ENCODE assay signal across 8 cellular contexts in genomic region chrX:3638280-3638873, GRCh38.
DNase-seq lines count a peak whose midpoint lies in the region; ATAC-seq and TF ChIP-seq lines count a peak whose summit lies in the region.

No MANE protein-coding gene starts in this region.

- no peaks in the 10 kb centered on the region for H3F3A ChIP-seq in GM23338 (replicated peaks; ENCODE audit: low read depth)

- no peaks in the 10 kb centered on the region for H4K20me1 ChIP-seq in GM23338 (replicated peaks; ENCODE audit: insufficient read depth)

- no peaks in the 10 kb centered on the region for H3K4me1 ChIP-seq in GM23338 (ENCODE audit: insufficient read depth)

- DNase-seq in DMS 273 (lab: John Stamatoyannopoulos, UW; ENCODE audit: unreplicated experiment) (peak; percentile 84), DMS 273 treated with DMSO at 0.1 percent for 48 hours (lab: John Stamatoyannopoulos, UW) (no peak), GM23338 (ENCODE audit: low spot score) (peak; percentile 58), NCI-H2227 treated with DMSO at 0.1 percent for 48 hours (lab: John Stamatoyannopoulos, UW) (peak; percentile 21), globus pallidus (ENCODE audit: low spot score) (peak; percentile 4), sciatic nerve (ENCODE audit: low spot score) (peak; percentile 71), cerebellar nuclear complex (lab: John Stamatoyannopoulos, UW) (no peak)
- DNase-seq in activated T-cell treated with anti-CD3 and anti-CD28 coated beads, Interleukin-2, amount 50 U/mL, for 72 hours: peak; percentile 4 to 36

- no peak overlapping the region for H3K4me2 ChIP-seq in GM23338

- no peak overlapping the region for H3K4me3 ChIP-seq in GM23338

- no peak for ATAC-seq in GM23338
- ATAC-seq in activated T-cell treated with anti-CD3 and anti-CD28 coated beads, Interleukin-2, amount 50 U/mL, for 72 hours (replicated peaks in 1 of 2): peak in 1 of 2 donors; percentile 36
- ATAC-seq in sciatic nerve: peak; percentile 50

- H2AFZ ChIP-seq in GM23338: no peak overlapping the region

- no peaks in the 10 kb centered on the region for H3K27me3 Mint-ChIP-seq in GM23338 (ENCODE audit: insufficient read depth, low read depth, poor library complexity)
- H3K27me3 Mint-ChIP-seq in activated T-cell treated with anti-CD3 and anti-CD28 coated beads, Interleukin-2, amount 50 U/mL, for 72 hours (ENCODE audit: low read depth): no peaks in the 10 kb centered on the region

- H3K36me3 Mint-ChIP-seq in GM23338 (ENCODE audit: low read depth): peaks cover 5% of the 10 kb centered on the region
- H3K36me3 Mint-ChIP-seq in activated T-cell treated with anti-CD3 and anti-CD28 coated beads, Interleukin-2, amount 50 U/mL, for 72 hours (ENCODE audit: insufficient read depth in 2 of 2): peaks cover 5 to 8% of the 10 kb centered on the region in 2 donors

- no peaks in the 10 kb centered on the region for H3K27me3 ChIP-seq in GM23338 (ENCODE audit: insufficient read depth)

- H3K4me1 Mint-ChIP-seq in GM23338: peaks cover 4% of the 10 kb centered on the region; the same call in 2 of the 3 replicates
- no peaks in the 10 kb centered on the region for H3K4me1 Mint-ChIP-seq in activated T-cell treated with anti-CD3 and anti-CD28 coated beads, Interleukin-2, amount 50 U/mL, for 72 hours (ENCODE audit: low read depth)

- intact Hi-C loops in sciatic nerve (cut with DNase I): no loop called here

- H3K27ac ChIP-seq in GM23338 (ENCODE audit: low read depth): no peak overlapping the region

- peak; percentile 68 to 79 for TF ChIP-seq CTCF in GM23338 (conservative IDR thresholded peaks at IDR 0.05; ENCODE audit: low read depth in 2 of 2)

- H3K27ac Mint-ChIP-seq in GM23338: no peak overlapping the region
- H3K27ac Mint-ChIP-seq in activated T-cell treated with anti-CD3 and anti-CD28 coated beads, Interleukin-2, amount 50 U/mL, for 72 hours: peak overlapping the region; percentile 2

- no peaks in the 10 kb centered on the region for H3K9me2 ChIP-seq in GM23338 (ENCODE audit: insufficient read depth)

- no peaks in the 10 kb centered on the region for H3K36me3 ChIP-seq in GM23338 (ENCODE audit: insufficient read depth)

- H3K9me3 Mint-ChIP-seq in GM23338: no peaks in the 10 kb centered on the region
- no peaks in the 10 kb centered on the region for H3K9me3 Mint-ChIP-seq in activated T-cell treated with anti-CD3 and anti-CD28 coated beads, Interleukin-2, amount 50 U/mL, for 72 hours

- H3K4me3 Mint-ChIP-seq in GM23338: no peak overlapping the region
- H3K4me3 Mint-ChIP-seq in activated T-cell treated with anti-CD3 and anti-CD28 coated beads, Interleukin-2, amount 50 U/mL, for 72 hours: no peak overlapping the region

- H3K79me2 ChIP-seq in GM23338 (replicated peaks; ENCODE audit: insufficient read depth): no peaks in the 10 kb centered on the region

TF ChIP-seq in GM23338, 12 proteins besides CTCF, POLR2A, EP300 and RAD21:
- TF ChIP-seq EZH2 (IDR thresholded peaks at IDR 0.05; ENCODE audit: low read depth, unreplicated experiment) (no peak), CREB1 (CRISPR knock-in tag; IDR thresholded peaks at IDR 0.05; ENCODE audit: low read depth) (no peak), ZNF114 (CRISPR knock-in tag; IDR thresholded peaks at IDR 0.05) (no peak), JUNB (IDR thresholded peaks at IDR 0.05; ENCODE audit: unreplicated experiment) (no peak), ETS1 (IDR thresholded peaks at IDR 0.05) (no peak), POLR2AphosphoS5 (IDR thresholded peaks at IDR 0.05; ENCODE audit: low read depth) (no peak), EZH2phosphoT487 (IDR thresholded peaks at IDR 0.05; ENCODE audit: unreplicated experiment) (no peak), NANOG (IDR thresholded peaks at IDR 0.05; ENCODE audit: borderline replicate concordance) (no peak), ZNF331 (CRISPR knock-in tag; IDR thresholded peaks at IDR 0.05; ENCODE audit: low read depth) (no peak), REST (IDR thresholded peaks at IDR 0.05; ENCODE audit: unreplicated experiment) (no peak)

Comparison
In these comparisons a context has a peak if more than half of its experiments do, and no peak if none do; other contexts are left out.
1. DNase-seq: peak in DMS 273 (single experiment), GM23338 (single experiment), NCI-H2227 treated with DMSO at 0.1 percent for 48 hours (single experiment), activated T-cell treated with anti-CD3 and anti-CD28 coated beads, Interleukin-2, amount 50 U/mL, for 72 hours (2 of 2), globus pallidus (single experiment) and sciatic nerve (single experiment); none in DMS 273 treated with DMSO at 0.1 percent for 48 hours (single experiment) and cerebellar nuclear complex (0 of 2).